ENCODE assay signal across 5 cellular contexts in the genomic region with DNA sequence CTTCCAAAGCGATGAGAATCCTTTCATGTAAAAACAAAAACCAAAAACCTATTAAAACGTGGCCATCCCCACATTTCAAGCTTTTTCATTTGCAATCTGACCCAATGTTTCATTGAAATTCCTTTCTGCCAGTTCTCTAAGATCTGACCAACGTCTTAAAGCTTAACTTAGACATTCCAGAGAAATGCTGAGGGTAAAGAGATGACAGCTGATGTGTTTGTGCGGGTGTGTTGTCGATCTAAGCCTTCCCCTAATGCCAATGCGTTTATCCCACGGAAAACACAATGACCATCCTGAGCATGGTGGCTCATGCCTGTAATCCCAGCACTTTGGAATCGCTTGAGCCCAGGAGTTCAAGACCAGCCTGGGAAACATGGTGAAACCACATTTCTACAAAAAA. TPM values are rescaled to one million over a fixed set of nuclear protein-coding genes. Genes with fewer than 3 reads are reported as not detected.
"Had no signal": no experiment of that assay in that cellular context is flagged by ENCODE, and none has a peak within 500 bp of the region (broad histone marks: within the 10 kb centered on the region; RNA-seq: fewer than 3 reads in every experiment).

No MANE protein-coding gene starts in this region.

- ATAC-seq: K562 had no signal

- H3K27ac ChIP-seq: GM23248 had no signal

- H3K9ac ChIP-seq: GM23248 had no signal

- H3K9me3 Mint-ChIP-seq: H9 had no signal

- H3K4me3 Mint-ChIP-seq: H9 had no signal

- DNase-seq: GM23248, H9, HCEC 1CT, IMR-90 had no signal

- H3K4me3 ChIP-seq: GM23248, K562 had no signal

RNA-seq across cellular contexts. Expression of gene TESMIN, which starts 6.4 kb away (rescaled TPM):
- total RNA-seq: GM23248 had no signal
